ENCODE assay signal across 8 cellular contexts in the genomic region with DNA sequence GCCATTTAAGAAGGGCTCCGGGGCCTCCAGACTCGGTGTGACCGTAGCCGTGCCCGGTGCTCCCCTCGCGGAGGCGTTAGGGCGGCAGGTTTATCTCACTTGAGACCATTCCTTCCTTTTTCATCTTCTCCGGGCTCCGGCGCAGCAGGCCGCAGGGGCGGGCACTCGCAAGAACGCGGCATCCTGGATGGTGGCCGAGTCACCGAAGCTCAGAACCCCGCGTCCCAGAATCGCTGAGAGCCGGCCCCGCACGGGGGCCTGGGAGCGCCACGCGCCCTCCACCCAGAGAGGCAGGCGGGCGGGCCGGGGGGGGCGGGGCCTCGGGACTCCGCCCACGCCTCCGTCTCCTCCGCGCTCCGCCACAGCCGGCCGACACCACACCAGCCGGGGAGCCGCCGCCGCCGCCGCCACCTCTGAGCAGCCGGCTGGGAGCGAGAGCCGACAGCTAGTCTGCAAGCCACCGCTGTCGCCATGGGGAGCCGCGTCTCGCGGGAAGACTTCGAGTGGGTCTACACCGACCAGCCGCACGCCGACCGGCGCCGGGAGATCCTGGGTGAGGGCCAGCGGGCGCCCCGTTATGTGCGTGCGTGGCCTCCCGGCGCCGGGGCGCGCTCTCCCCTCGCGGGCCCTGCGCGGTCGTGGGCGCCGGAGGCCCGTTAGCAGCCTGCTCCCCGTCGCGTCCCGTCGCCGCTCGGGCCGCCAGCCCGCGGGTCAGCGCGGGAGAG. TPM values are rescaled to one million over a fixed set of nuclear protein-coding genes. Genes with fewer than 3 reads are reported as not detected.
DNase-seq lines count a peak whose midpoint lies in the region; TF ChIP-seq lines count a peak whose summit lies in the region.

A gene (plus strand): TSS at position 375 of the 725 bp plus-strand sequence. CDS start 97 bp downstream, at position 472.

- H3K4me1 ChIP-seq in stomach smooth muscle (ENCODE audit: control insufficient read depth, insufficient read depth, low read length), result peaks cover 13% of the 10 kb centered on the region

- peaks cover 10% of the 10 kb centered on the region for H3K36me3 Mint-ChIP-seq in neural crest cell (ENCODE audit: low read depth)

- H3K9ac ChIP-seq in stomach smooth muscle (ENCODE audit: low read length in 2 of 2), result peak within 1 kb of the TSS; percentile 92 to 97

- peak; percentile 87 for TF ChIP-seq POLR2A in Raji (IDR thresholded peaks at IDR 0.05; ENCODE audit: insufficient read depth, low read depth, low read length)

- peak; percentile 85 for DNase-seq in ELR (ENCODE audit: low read depth)
- peak; percentile 53 for DNase-seq in H4 (ENCODE audit: low spot score)
- peak; percentile 69 for DNase-seq in LHCN-M2 (ENCODE audit: low read depth)
- DNase-seq in activated effector memory CD4-positive, alpha-beta T cell treated with Interleukin-2 at 50 U/mL for 16 hours, result peak; percentile 77
- peak; percentile 80 for DNase-seq in fibroblast of villous mesenchyme (ENCODE audit: low read depth)
- DNase-seq in neural crest cell (ENCODE audit: low read depth, low spot score), result peak; percentile 71

- no peaks in the 10 kb centered on the region for H3K36me3 ChIP-seq in stomach smooth muscle (ENCODE audit: control insufficient read depth in 2 of 2, insufficient read depth in 2 of 2, low read length in 2 of 2)

- peaks cover 28% of the 10 kb centered on the region for H3K4me1 Mint-ChIP-seq in neural crest cell

- H3K27me3 ChIP-seq in stomach smooth muscle (ENCODE audit: control insufficient read depth in 1 of 2, insufficient read depth in 2 of 2, low read length in 2 of 2), result no peaks in the 10 kb centered on the region

- H3K4me3 ChIP-seq in fibroblast of villous mesenchyme (ENCODE audit: low read depth, low read length) (peak within 1 kb of the TSS; percentile 75), stomach smooth muscle (ENCODE audit: low read length in 2 of 2) (peak within 1 kb of the TSS; percentile 84 to 90)

- H3K4me3 Mint-ChIP-seq in neural crest cell, result peak within 1 kb of the TSS; percentile 96

- H3K27ac ChIP-seq in stomach smooth muscle (ENCODE audit: low read length), result peak within 1 kb of the TSS; percentile 86

- H3K9me3 Mint-ChIP-seq in neural crest cell, result no peaks in the 10 kb centered on the region

- H3K27ac Mint-ChIP-seq in neural crest cell (ENCODE audit: unreplicated experiment), result peak within 1 kb of the TSS; percentile 96

- no peaks in the 10 kb centered on the region for H3K27me3 Mint-ChIP-seq in neural crest cell (ENCODE audit: low read depth)

- TF ChIP-seq CTCF in fibroblast of villous mesenchyme (IDR thresholded peaks at IDR 0.05; ENCODE audit: insufficient read depth, low read depth, low read length) (no peak), neural crest cell (conservative IDR thresholded peaks at IDR 0.05) (no peak)

- H3K9me3 ChIP-seq in stomach smooth muscle (ENCODE audit: control insufficient read depth in 2 of 2, low read length in 2 of 2), result no peaks in the 10 kb centered on the region

RNA-seq across cellular contexts. Expression of the gene that starts here (rescaled TPM):
- 91.8 and 107 TPM in 2 replicates for total RNA-seq in H4 (2014; rRNA removed; shearing (Covaris generic))
- 149 and 155 TPM in 2 replicates for total RNA-seq in LHCN-M2 (2014; rRNA removed)
- polyA plus RNA-seq in LHCN-M2 (2012), result 64.5 TPM
- total RNA-seq in fibroblast of villous mesenchyme, result 90.2 and 135 TPM in 2 replicates
- 40.5 TPM in 2 replicates for total RNA-seq in neural crest cell

Comparison
In these comparisons a context has a peak if more than half of its experiments do, and no peak if none do; other contexts are left out.
1. Peak in every context shown above with its lines: DNase-seq, H3K4me3 ChIP-seq and H3K27ac ChIP-seq.